11 cellular contexts compared by ENCODE assay signal in genomic region chr1:228072658-228073043, GRCh38.
"Had no signal": no experiment of that assay in that cellular context is flagged by ENCODE, and none has a peak within 500 bp of the region (broad histone marks: within the 10 kb centered on the region; RNA-seq: fewer than 3 reads in every experiment).

No MANE protein-coding gene starts in this region.

- H3K79me2 ChIP-seq: parathyroid adenoma had no signal

- H3K27me3 ChIP-seq: thyroid gland had no signal

- H3K4me3 ChIP-seq: lung, sigmoid colon, thyroid gland had no signal

- H3K36me3 ChIP-seq: sigmoid colon, thyroid gland had no signal

- H3K9ac ChIP-seq: parathyroid adenoma had no signal

- H2AFZ ChIP-seq: parathyroid adenoma had no signal

- H3K27ac ChIP-seq: parathyroid adenoma, sigmoid colon, thyroid gland had no signal

- H3K9me3 ChIP-seq: sigmoid colon, thyroid gland had no signal

- DNase-seq: activated CD4-positive, alpha-beta memory T cell treated with anti-CD3 and anti-CD28 coated beads, Interleukin-2, amount 10 ng/mL, durations not matched to agents 7 days and 5 days; activated CD4-positive, alpha-beta T cell treated with anti-CD3 and anti-CD28 coated beads for 36 hours; activated T-cell treated with anti-CD3 and anti-CD28 coated beads, Interleukin-2, amount 50 U/mL, for 1 hour; dermis blood vessel endothelial cell; effector memory CD4-positive, alpha-beta T cell; stimulated activated CD4-positive, alpha-beta T cell treated with anti-CD3 and anti-CD28 coated beads, Interleukin-4, amount 100 ng/mL, for 4 hours; stimulated activated naive B cell treated with anti-CD40 and anti-IgM and Interleukin-4, amounts not matched to agents 10 μg/mL and 1 μg/mL and 100 μg/mL, for 72 hours; thyroid gland had no signal

- H3K4me1 ChIP-seq: parathyroid adenoma had no signal
